10 cellular contexts compared by ENCODE assay signal in genomic region chr2:37616674-37616999, GRCh38. TPM values are rescaled to one million over a fixed set of nuclear protein-coding genes. Genes with fewer than 3 reads are reported as not detected.
DNase-seq lines count a peak whose midpoint lies in the region; ATAC-seq, FAIRE-seq and TF ChIP-seq lines count a peak whose summit lies in the region.
"Had no signal": no experiment of that assay in that cellular context is flagged by ENCODE, and none has a peak within 500 bp of the region (broad histone marks: within the 10 kb centered on the region; RNA-seq: fewer than 3 reads in every experiment).

No MANE protein-coding gene starts in this region.

- no peaks in the 10 kb centered on the region for H3K27me3 ChIP-seq in K562 (ENCODE audit: control insufficient read depth in 2 of 2, insufficient read depth in 2 of 2, low read length in 2 of 2)
- H3K27me3 ChIP-seq in smooth muscle cell (ENCODE audit: low read depth) = no peaks in the 10 kb centered on the region

- no peaks in the 10 kb centered on the region for H3K79me2 ChIP-seq in K562 (ENCODE audit: control insufficient read depth, insufficient read depth, low read length)
- no peaks in the 10 kb centered on the region for H3K79me2 ChIP-seq in smooth muscle cell (ENCODE audit: low read depth)

- H3K4me2 ChIP-seq in K562 (ENCODE audit: insufficient read depth, low read length) (no peak overlapping the region), smooth muscle cell (peak overlapping the region; percentile 14)

- POLR2A ChIA-PET in K562 (lab: Yijun Ruan, JAX) = interaction anchor here (0.7 kb wide), 1 partner anchor 93 kb away, joined by 3 read pairs; no protein-coding TSS in a partner anchor

- 35% methylated on average over 2 of the region's 2 CpGs for WGBS in K562 (ENCODE audit: insufficient coverage, low coverage, missing lambda C conversion rate)
- 26% methylated on average over 2 of the region's 2 CpGs for WGBS in smooth muscle cell (ENCODE audit: low lambda C conversion rate)

- H3K27ac ChIP-seq in K562 (ENCODE audit: extremely low read depth, low read depth, low read length) (no peak overlapping the region), smooth muscle cell (ENCODE audit: low read depth) (peak overlapping the region; percentile 79)

- peak; percentile 76 for FAIRE-seq in K562 (lab: Jason Lieb, UNC)
- FAIRE-seq: GM12892 had no signal

- ATAC-seq in GM18867 (IDR thresholded peaks at IDR 0.05; ENCODE audit: unreplicated experiment) = peak; percentile 71
- peak; percentile 70 for ATAC-seq in HG02884 (IDR thresholded peaks at IDR 0.05; ENCODE audit: unreplicated experiment)
- ATAC-seq in K562 = peak; percentile 75
- no peak for ATAC-seq in HG03432 (IDR thresholded peaks at IDR 0.05; ENCODE audit: unreplicated experiment)

- TF ChIP-seq CTCF in K562 (IDR thresholded peaks at IDR 0.05 in 2 of 3, conservative IDR thresholded peaks at IDR 0.05 in 1 of 3; ENCODE audit: insufficient read depth in 2 of 3, low read depth in 1 of 3, low read length in 3 of 3) = no peak
- no peak for TF ChIP-seq CTCF in smooth muscle cell (IDR thresholded peaks at IDR 0.05; ENCODE audit: borderline replicate concordance, insufficient read depth, poor library complexity, severe bottlenecking)

- peak; percentile 18; the same call in 1 of the 2 replicates for TF ChIP-seq EP300 in K562 (IDR thresholded peaks at IDR 0.05; ENCODE audit: low read length)

- H4K20me1 ChIP-seq in K562 (replicated peaks; ENCODE audit: control insufficient read depth, insufficient read depth, low read length) = no peaks in the 10 kb centered on the region
- no peaks in the 10 kb centered on the region for H4K20me1 ChIP-seq in smooth muscle cell (ENCODE audit: low read depth)

- TF ChIP-seq POLR2A in K562 (conservative IDR thresholded peaks at IDR 0.05) = no peak

- peaks cover 0 to 7% of the 10 kb centered on the region in 2 experiments; a peak in 2 of 5 replicates for H3K4me1 ChIP-seq in K562 (replicated peaks in 1 of 2; ENCODE audit: control insufficient read depth in 2 of 2, insufficient read depth in 2 of 2, low read length in 2 of 2)
- H3K4me1 ChIP-seq in smooth muscle cell (ENCODE audit: low read depth) = no peaks in the 10 kb centered on the region

- peaks cover 3% of the 10 kb centered on the region for H3F3A ChIP-seq in smooth muscle cell (ENCODE audit: low read depth)

- H3K9me3 ChIP-seq in K562 (replicated peaks; ENCODE audit: control insufficient read depth, insufficient read depth, low read depth, low read length) = no peaks in the 10 kb centered on the region
- no peaks in the 10 kb centered on the region for H3K9me3 ChIP-seq in smooth muscle cell (replicated peaks; ENCODE audit: low read depth)

- H3K36me3 ChIP-seq in K562 (ENCODE audit: control insufficient read depth, insufficient read depth, low read length) (no peaks in the 10 kb centered on the region), smooth muscle cell (ENCODE audit: low read depth) (no peaks in the 10 kb centered on the region)

- CTCF ChIA-PET in K562 (lab: Yijun Ruan, JAX; ENCODE audit: low intra/inter-chr PET ratio) = no interaction called here

- in situ Hi-C loops in K562 (cut with MboI) = no loop called here

- H2AFZ ChIP-seq in K562 (ENCODE audit: low read depth, low read length) (no peak overlapping the region), smooth muscle cell (ENCODE audit: low read depth) (no peak overlapping the region)

- no TSS peak for BruUV-seq in K562 (replicated peaks; lab: Mats Ljungman, UMichigan)

- H3K4me3 ChIP-seq in K562 = no peak overlapping the region
- no peak overlapping the region for H3K4me3 ChIP-seq in smooth muscle cell

- DNase-seq in K562 (ENCODE audit: extremely low read depth in 1 of 4, low spot score in 3 of 4) (peak in 3 of 4 experiments; percentile 11 to 62 (median 41)), smooth muscle cell (lab: John Stamatoyannopoulos, UW; ENCODE audit: unreplicated experiment) (no peak), COLO829 (ENCODE audit: low spot score) (no peak), pons (ENCODE audit: low spot score) (no peak)
- DNase-seq: head of caudate nucleus, NCI-H1694 treated with DMSO at 0.1 percent for 48 hours had no signal

- H3K9me1 ChIP-seq in K562 (ENCODE audit: control insufficient read depth, insufficient read depth, low read length) = no peaks in the 10 kb centered on the region

- H3K9ac ChIP-seq in K562 (ENCODE audit: insufficient read depth in 1 of 2, low read depth in 2 of 2, low read length in 2 of 2) = no peak overlapping the region
- peak overlapping the region; percentile 55 for H3K9ac ChIP-seq in smooth muscle cell (ENCODE audit: low read depth)

- peak in 1 of 2 experiments; percentile 16; a peak in 1 of 4 replicates for TF ChIP-seq RAD21 in K562 (CRISPR knock-in tag; conservative IDR thresholded peaks at IDR 0.05 in 1 of 2, IDR thresholded peaks at IDR 0.05 in 1 of 2)

- intact Hi-C loops in K562 (cut with micrococcal nuclease) = no loop called here

TF ChIP-seq in K562, 482 proteins besides CTCF, POLR2A, EP300 and RAD21 (continues in another document):
- TF ChIP-seq ESRRB (CRISPR knock-in tag; IDR thresholded peaks at IDR 0.05; ENCODE audit: borderline replicate concordance) (no peak), LCOR (CRISPR knock-in tag; IDR thresholded peaks at IDR 0.05) (peak; percentile 54; the same call in 1 of the 2 replicates), HDAC2 (IDR thresholded peaks at IDR 0.05) (peak; percentile 25; the same call in 1 of the 2 replicates), TCF3 (CRISPR knock-in tag; IDR thresholded peaks at IDR 0.05) (peak; percentile 94), DPF2 (IDR thresholded peaks at IDR 0.05) (0 out of 2 replicates have a peak, but pooled peaks have one; percentile 41), ARID1B (IDR thresholded peaks at IDR 0.05) (peak; percentile 84), SOX6 (IDR thresholded peaks at IDR 0.05) (peak; percentile 56; the same call in 1 of the 2 replicates), NR4A1 (CRISPR knock-in tag; IDR thresholded peaks at IDR 0.05) (no peak), NR4A1 (tag; IDR thresholded peaks at IDR 0.05) (no peak), ZNF395 (CRISPR knock-in tag; IDR thresholded peaks at IDR 0.05) (peak; percentile 53; the same call in 1 of the 2 replicates), TFAP4 (CRISPR knock-in tag; IDR thresholded peaks at IDR 0.05; ENCODE audit: borderline replicate concordance) (peak; percentile 68; the same call in 1 of the 2 replicates)

RNA-seq across cellular contexts. Expression of gene CDC42EP3, which starts 54.8 kb away (rescaled TPM):
- total RNA-seq in K562 (2011; cell fraction: chromatin; rRNA removed; ENCODE audit: low replicate concordance) = 0.40 and 0.49 TPM in 2 replicates
- total RNA-seq in K562 (2011; cell fraction: nucleolus; rRNA removed) = 0.50 and 0.53 TPM in 2 replicates
- 0.59 and 1.1 TPM in 2 replicates for total RNA-seq in K562 (2011; cell fraction: nucleoplasm; rRNA removed)
- total RNA-seq in K562 (2014; rRNA removed) (1.8 and 3.6 TPM in 2 replicates), K562 (2014; rRNA removed; fragmentation: Illumina TruSeq; extraction: Trizol) (3.4 and 3.8 TPM in 2 replicates), K562 (2015; rRNA removed; fragmentation: Illumina TruSeq; extraction: Trizol) (1.9 and 2.0 TPM in 2 replicates), K562 (2021) (2.5 and 4.2 TPM in 2 replicates), smooth muscle cell (45.0 and 51.1 TPM in 2 replicates)
- polyA plus RNA-seq in K562 (2011; rRNA removed) (0.72 and 2.0 TPM in 2 replicates), K562 (2014; fragmentation: Illumina TruSeq; extraction: Trizol) (4.1 and 6.4 TPM in 2 replicates), K562 (2014; fragmentation: Nextera tagmentation; extraction: Ambion mirVana) (under 1 TPM; 0.74 to 0.77 TPM), K562 (2014; rRNA removed) (3.1 and 3.4 TPM in 2 replicates), smooth muscle cell (40.0 and 71.3 TPM in 2 replicates)
- 0.69 and 1.8 TPM in 2 replicates for polyA plus RNA-seq in K562 (2011; cell fraction: cytosol; rRNA removed)
- polyA plus RNA-seq in K562 (2011; cell fraction: nucleus; rRNA removed) = 0.78 and 1.8 TPM in 2 replicates
- 1.9 and 3.4 TPM in 2 replicates for polyA plus RNA-seq in K562 (2012)
- polyA minus RNA-seq in K562 (2011; rRNA and poly(A)+ RNA removed) = 0.35 and 2.1 TPM in 2 replicates
- 0.57 and 0.64 TPM in 2 replicates for polyA minus RNA-seq in K562 (2011; cell fraction: cytosol; rRNA and poly(A)+ RNA removed)
- polyA minus RNA-seq in K562 (2011; cell fraction: nucleus; rRNA and poly(A)+ RNA removed) = 0.27 and 1.2 TPM in 2 replicates

Comparison
In these comparisons a context has a peak if more than half of its experiments do, and no peak if none do; other contexts are left out.
1. DNase-seq: peak in K562 (3 of 4); none in smooth muscle cell (single experiment), COLO829 (single experiment) and pons (single experiment).